ENCODE assay signal across 7 cellular contexts in the genomic region with DNA sequence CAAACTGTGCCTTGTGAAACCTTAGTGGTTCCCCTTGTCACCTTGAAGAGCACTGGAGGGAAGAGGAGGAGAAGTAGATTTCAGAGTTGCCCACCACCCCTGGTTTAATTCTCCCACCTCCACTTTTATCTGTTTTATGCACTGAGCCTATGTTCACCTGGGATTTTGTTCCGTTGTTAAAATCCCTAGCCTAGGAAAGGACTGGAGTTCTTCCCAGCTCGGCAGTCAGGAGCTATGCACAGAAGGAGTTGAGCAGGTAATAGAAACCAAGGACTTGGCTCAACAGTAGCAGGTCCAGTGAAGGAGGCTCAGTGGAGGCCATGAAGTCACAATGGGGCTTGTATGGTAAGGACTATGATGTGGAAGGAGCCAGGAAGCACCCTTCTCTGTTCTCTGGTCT.
"Had no signal": no experiment of that assay in that cellular context is flagged by ENCODE, and none has a peak within 500 bp of the region (broad histone marks: within the 10 kb centered on the region; RNA-seq: fewer than 3 reads in every experiment).

No MANE protein-coding gene starts in this region.

- H2AFZ ChIP-seq: GM23248 had no signal

- H3K9ac ChIP-seq: GM23248 had no signal

- DNase-seq: GM23248, GOT3, H9, HCEC 1CT, KBM-7 had no signal

- H3K4me3 ChIP-seq: GM23248 had no signal

- H3K27ac ChIP-seq: GM23248 had no signal

- FAIRE-seq: H54, HTR-8/SVneo had no signal
